Comparison of ENCODE assay signal across 16 cellular contexts in genomic region chr4:6250984-6251295, GRCh38. TPM values are rescaled to one million over a fixed set of nuclear protein-coding genes. Genes with fewer than 3 reads are reported as not detected.
"Had no signal": no experiment of that assay in that cellular context is flagged by ENCODE, and none has a peak within 500 bp of the region (broad histone marks: within the 10 kb centered on the region; RNA-seq: fewer than 3 reads in every experiment).

No MANE protein-coding gene starts in this region.

- H3K9me3 ChIP-seq: right atrium auricular region, testis had no signal

- H3K36me3 ChIP-seq: cardiac muscle cell, right atrium auricular region had no signal

- H3K27me3 ChIP-seq: right atrium auricular region, testis had no signal

- H3K27ac Mint-ChIP-seq: activated naive CD4-positive, alpha-beta T cell treated with anti-CD3 and anti-CD28 coated beads, Interleukin-2, amount 50 U/mL, for 24 hours; activated T-cell treated with anti-CD3 and anti-CD28 coated beads, Interleukin-2, amount 50 U/mL, for 24 hours; progenitor cell of endocrine pancreas; stimulated activated naive CD8-positive, alpha-beta T cell treated with anti-CD3 and anti-CD28 coated beads, Interleukin-15, amount 100 ng/mL, for 72 hours had no signal

- H3K4me3 Mint-ChIP-seq: activated naive CD4-positive, alpha-beta T cell treated with anti-CD3 and anti-CD28 coated beads, Interleukin-2, amount 50 U/mL, for 24 hours; activated T-cell treated with anti-CD3 and anti-CD28 coated beads, Interleukin-2, amount 50 U/mL, for 24 hours; naive B cell; stimulated activated naive CD8-positive, alpha-beta T cell treated with anti-CD3 and anti-CD28 coated beads, Interleukin-15, amount 100 ng/mL, for 72 hours had no signal

- H3K9me3 Mint-ChIP-seq: activated naive CD4-positive, alpha-beta T cell treated with anti-CD3 and anti-CD28 coated beads, Interleukin-2, amount 50 U/mL, for 24 hours; activated T-cell treated with anti-CD3 and anti-CD28 coated beads, Interleukin-2, amount 50 U/mL, for 24 hours; stimulated activated naive CD8-positive, alpha-beta T cell treated with anti-CD3 and anti-CD28 coated beads, Interleukin-15, amount 100 ng/mL, for 72 hours had no signal

- H3K79me2 ChIP-seq: hepatocyte had no signal

- H3K27ac ChIP-seq: cardiac muscle cell, hepatocyte, right atrium auricular region, testis had no signal

- H2AFZ ChIP-seq: hepatocyte had no signal

- DNase-seq: activated CD4-positive, alpha-beta T cell treated with anti-CD3 and anti-CD28 coated beads for 1 hour; activated CD4-positive, alpha-beta T cell treated with anti-CD3 and anti-CD28 coated beads, Interleukin-2, amount 50 U/mL, for 4 hours; activated effector memory CD4-positive, alpha-beta T cell treated with anti-CD3 and anti-CD28 coated beads, Interleukin-2, amount 50 U/mL, for 16 hours; islet precursor cell; testis had no signal

- H3K4me3 ChIP-seq: cardiac muscle cell, hepatocyte, right atrium auricular region, testis had no signal

- H3K36me3 Mint-ChIP-seq: activated naive CD4-positive, alpha-beta T cell treated with anti-CD3 and anti-CD28 coated beads, Interleukin-2, amount 50 U/mL, for 24 hours had no signal

- H3K4me2 ChIP-seq: hepatocyte had no signal

- H3K4me1 Mint-ChIP-seq: activated naive CD4-positive, alpha-beta T cell treated with anti-CD3 and anti-CD28 coated beads, Interleukin-2, amount 50 U/mL, for 24 hours had no signal

- H3K4me1 ChIP-seq: right atrium auricular region, testis had no signal

RNA-seq across cellular contexts. Expression of gene JAKMIP1, which starts 50.6 kb away (rescaled TPM):
- total RNA-seq: esophagus mucosa, hepatocyte, left lobe of liver, mammary epithelial cell had no signal
- polyA plus RNA-seq: hepatocyte, mammary epithelial cell had no signal
